In genomic region chr3:100994809-100995208, GRCh38 we compare ENCODE assay signal across 28 cellular contexts. TPM values are rescaled to one million over a fixed set of nuclear protein-coding genes. Genes with fewer than 3 reads are reported as not detected.
"Had no signal": no experiment of that assay in that cellular context is flagged by ENCODE, and none has a peak within 500 bp of the region (broad histone marks: within the 10 kb centered on the region; RNA-seq: fewer than 3 reads in every experiment).

No MANE protein-coding gene starts in this region.

- H3K27ac ChIP-seq: SJCRH30, SK-N-MC had no signal

- ATAC-seq: activated CD4-positive, alpha-beta T cell treated with anti-CD3 and anti-CD28 coated beads for 36 hours; activated CD4-positive, CD25-positive, alpha-beta regulatory T cell treated with anti-CD3 and anti-CD28 coated beads, Interleukin-2, amount 50 U/mL, for 24 hours; activated CD8-positive, alpha-beta T cell treated with anti-CD3 and anti-CD28 coated beads, Interleukin-2, amount 10 ng/mL, durations not matched to agents 7 days and 5 days; K562; WTC11 had no signal

- H3K27me3 ChIP-seq: ascending aorta, SJCRH30 had no signal

- H3K4me3 ChIP-seq: ascending aorta, K562, SJCRH30, SK-N-MC had no signal

- DNase-seq: activated CD4-positive, alpha-beta T cell treated with anti-CD3 and anti-CD28 coated beads for 36 hours; activated CD4-positive, alpha-beta T cell treated with anti-CD3 and anti-CD28 coated beads, Interleukin-2, amount 10 ng/mL, durations not matched to agents 7 days and 5 days; activated CD4-positive, alpha-beta T cell treated with anti-CD3 and anti-CD28 coated beads, Interleukin-2, amount 50 U/mL, for 48 hours; activated CD8-positive, alpha-beta T cell treated with anti-CD3 and anti-CD28 coated beads, Interleukin-2, amount 10 ng/mL, durations not matched to agents 7 days and 5 days; activated gamma-delta T cell; activated naive CD4-positive, alpha-beta T cell treated with Interleukin-2 at 50 U/mL for 16 hours; activated naive CD8-positive, alpha-beta T cell treated with anti-CD3 and anti-CD28 coated beads, Interleukin-2, amount 10 ng/mL, durations not matched to agents 7 days and 5 days; activated T-cell treated with anti-CD3 and anti-CD28 coated beads, Interleukin-2, amount 50 U/mL, for 24 hours; amygdala; NCI-H1092 treated with DMSO at 0.1 percent for 48 hours; NCI-H146; NCI-H187; NCI-H2029 treated with DMSO at 0.1 percent for 48 hours; NCI-H2107; NCI-H2171; NCI-H510A; NCI-H526; NCI-H748 treated with DMSO at 0.1 percent for 48 hours; NK-92 treated with Interleukin-12 subunit alpha and Interleukin-12 subunit beta, amount 100 ng/mL, for 24 hours; SHP77; SJCRH30 had no signal

- H3K9me3 ChIP-seq: ascending aorta, SJCRH30 had no signal

- H3K36me3 ChIP-seq: ascending aorta, SJCRH30 had no signal

RNA-seq across cellular contexts. Expression of gene ABI3BP, which starts 1.6 kb away (rescaled TPM):
- total RNA-seq: activated CD4-positive, alpha-beta T cell treated with anti-CD3 and anti-CD28 coated beads for 36 hours; activated CD4-positive, alpha-beta T cell treated with anti-CD3 and anti-CD28 coated beads, Interleukin-2, amount 10 ng/mL, durations not matched to agents 7 days and 5 days; activated T-helper 2 cell treated with anti-CD3 and anti-CD28 coated beads, Interferon-gamma antibody, Interleukin-2, Interleukin-4, amounts not matched to agents 10 μg/mL and 5 μg/mL and 100 μg/mL, durations not matched to agents 14 hours and 24 hours and 36 hours; OCI-LY7 had no signal
